In genomic region chr12:44286336-44286735, GRCh38 we compare ENCODE assay signal across 1 cellular context.
A peak's percentile ranks its signal among the peaks of the same experiment; 100 is the strongest.
TF ChIP-seq lines count a peak whose summit lies in the region.

No MANE protein-coding gene starts in this region.

TF ChIP-seq in GM12878, 131 proteins besides CTCF, POLR2A, EP300 and RAD21 (continued from another document):
- TF ChIP-seq, protein P1, sequence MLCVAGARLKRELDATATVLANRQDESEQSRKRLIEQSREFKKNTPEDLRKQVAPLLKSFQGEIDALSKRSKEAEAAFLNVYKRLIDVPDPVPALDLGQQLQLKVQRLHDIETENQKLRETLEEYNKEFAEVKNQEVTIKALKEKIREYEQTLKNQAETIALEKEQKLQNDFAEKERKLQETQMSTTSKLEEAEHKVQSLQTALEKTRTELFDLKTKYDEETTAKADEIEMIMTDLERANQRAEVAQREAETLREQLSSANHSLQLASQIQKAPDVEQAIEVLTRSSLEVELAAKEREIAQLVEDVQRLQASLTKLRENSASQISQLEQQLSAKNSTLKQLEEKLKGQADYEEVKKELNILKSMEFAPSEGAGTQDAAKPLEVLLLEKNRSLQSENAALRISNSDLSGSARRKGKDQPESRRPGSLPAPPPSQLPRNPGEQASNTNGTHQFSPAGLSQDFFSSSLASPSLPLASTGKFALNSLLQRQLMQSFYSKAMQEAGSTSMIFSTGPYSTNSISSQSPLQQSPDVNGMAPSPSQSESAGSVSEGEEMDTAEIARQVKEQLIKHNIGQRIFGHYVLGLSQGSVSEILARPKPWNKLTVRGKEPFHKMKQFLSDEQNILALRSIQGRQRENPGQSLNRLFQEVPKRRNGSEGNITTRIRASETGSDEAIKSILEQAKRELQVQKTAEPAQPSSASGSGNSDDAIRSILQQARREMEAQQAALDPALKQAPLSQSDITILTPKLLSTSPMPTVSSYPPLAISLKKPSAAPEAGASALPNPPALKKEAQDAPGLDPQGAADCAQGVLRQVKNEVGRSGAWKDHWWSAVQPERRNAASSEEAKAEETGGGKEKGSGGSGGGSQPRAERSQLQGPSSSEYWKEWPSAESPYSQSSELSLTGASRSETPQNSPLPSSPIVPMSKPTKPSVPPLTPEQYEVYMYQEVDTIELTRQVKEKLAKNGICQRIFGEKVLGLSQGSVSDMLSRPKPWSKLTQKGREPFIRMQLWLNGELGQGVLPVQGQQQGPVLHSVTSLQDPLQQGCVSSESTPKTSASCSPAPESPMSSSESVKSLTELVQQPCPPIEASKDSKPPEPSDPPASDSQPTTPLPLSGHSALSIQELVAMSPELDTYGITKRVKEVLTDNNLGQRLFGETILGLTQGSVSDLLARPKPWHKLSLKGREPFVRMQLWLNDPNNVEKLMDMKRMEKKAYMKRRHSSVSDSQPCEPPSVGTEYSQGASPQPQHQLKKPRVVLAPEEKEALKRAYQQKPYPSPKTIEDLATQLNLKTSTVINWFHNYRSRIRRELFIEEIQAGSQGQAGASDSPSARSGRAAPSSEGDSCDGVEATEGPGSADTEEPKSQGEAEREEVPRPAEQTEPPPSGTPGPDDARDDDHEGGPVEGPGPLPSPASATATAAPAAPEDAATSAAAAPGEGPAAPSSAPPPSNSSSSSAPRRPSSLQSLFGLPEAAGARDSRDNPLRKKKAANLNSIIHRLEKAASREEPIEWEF (IDR thresholded peaks at IDR 0.05; ENCODE audit: insufficient replicate concordance, low read depth, low read length) = no peak
- TF ChIP-seq ZNF687 (IDR thresholded peaks at IDR 0.05) (no peak), DPF2 (IDR thresholded peaks at IDR 0.05) (peak; percentile 70), ZNF274 (IDR thresholded peaks at IDR 0.05; ENCODE audit: insufficient read depth, insufficient read length) (no peak), POLR2AphosphoS2 (IDR thresholded peaks at IDR 0.05; ENCODE audit: low read depth, low read length) (no peak), RUNX3 (IDR thresholded peaks at IDR 0.05; ENCODE audit: low read length) (peak; percentile 79), PAX8 (IDR thresholded peaks at IDR 0.05) (no peak), STAT3 (IDR thresholded peaks at IDR 0.05; ENCODE audit: low read depth, low read length) (no peak), TAF1 (IDR thresholded peaks at IDR 0.05; ENCODE audit: borderline replicate concordance, low read depth, low read length) (no peak), HCFC1 (IDR thresholded peaks at IDR 0.05; ENCODE audit: low read length) (no peak), ZNF24 (IDR thresholded peaks at IDR 0.05) (peak; percentile 79), MTA2 (IDR thresholded peaks at IDR 0.05; ENCODE audit: low read depth) (peak; percentile 95), CHD1 (IDR thresholded peaks at IDR 0.05; ENCODE audit: low read depth, low read length) (no peak), SUZ12 (IDR thresholded peaks at IDR 0.05; ENCODE audit: unreplicated experiment) (no peak), E2F4 (IDR thresholded peaks at IDR 0.05; ENCODE audit: low read depth, low read length) (no peak), POLR2AphosphoS5 (IDR thresholded peaks at IDR 0.05; ENCODE audit: low read length) (no peak), JUND (IDR thresholded peaks at IDR 0.05; ENCODE audit: low read depth, low read length) (no peak), NFYA (IDR thresholded peaks at IDR 0.05; ENCODE audit: borderline replicate concordance, low read depth, low read length) (no peak), ZNF592 (IDR thresholded peaks at IDR 0.05) (no peak), E4F1 (IDR thresholded peaks at IDR 0.05; ENCODE audit: borderline replicate concordance, partially characterized antibody) (no peak), BCL11A (IDR thresholded peaks at IDR 0.05; ENCODE audit: low read depth, low read length) (peak; percentile 83)
